Comparison of ENCODE assay signal across 27 cellular contexts in genomic region chr13:32549788-32550187, GRCh38.
"Had no signal": no experiment of that assay in that cellular context is flagged by ENCODE, and none has a peak within 500 bp of the region (broad histone marks: within the 10 kb centered on the region; RNA-seq: fewer than 3 reads in every experiment).

No MANE protein-coding gene starts in this region.

- ATAC-seq: activated T-cell treated with anti-CD3 and anti-CD28 coated beads, Interleukin-2, amount 50 U/mL, for 4 hours; activated T-helper 17 cell treated with anti-CD3 and anti-CD28 coated beads, Interleukin-2, amount 50 U/mL, for 72 hours; esophagus mucosa; heart left ventricle; WTC11 had no signal

- H3K27me3 ChIP-seq: brain microvascular endothelial cell, dorsolateral prefrontal cortex, heart left ventricle had no signal

- H3K36me3 ChIP-seq: brain microvascular endothelial cell, heart left ventricle had no signal

- H3K4me3 ChIP-seq: coronary artery, dorsolateral prefrontal cortex, heart left ventricle had no signal

- H3K27ac ChIP-seq: brain microvascular endothelial cell, coronary artery, dorsolateral prefrontal cortex, VCaP had no signal

- H3K9me3 ChIP-seq: heart left ventricle had no signal

- DNase-seq: activated CD4-positive, alpha-beta memory T cell treated with anti-CD3 and anti-CD28 coated beads, Interleukin-2, amount 10 ng/mL, durations not matched to agents 7 days and 5 days; activated CD4-positive, alpha-beta T cell treated with anti-CD3 and anti-CD28 coated beads for 1 hour; activated CD4-positive, alpha-beta T cell treated with anti-CD3 and anti-CD28 coated beads for 4 hours; activated CD4-positive, alpha-beta T cell treated with anti-CD3 and anti-CD28 coated beads, Interleukin-2, amount 10 ng/mL, durations not matched to agents 7 days and 5 days; activated CD4-positive, alpha-beta T cell treated with anti-CD3 and anti-CD28 coated beads, Interleukin-2, amount 50 U/mL, for 4 hours; activated CD8-positive, alpha-beta memory T cell treated with anti-CD3 and anti-CD28 coated beads, Interleukin-2, amount 50 U/mL, for 48 hours; activated effector memory CD4-positive, alpha-beta T cell treated with Interleukin-2 at 50 U/mL for 16 hours; activated gamma-delta T cell treated with Interleukin-2 at 50 U/mL for 16 hours; activated naive CD4-positive, alpha-beta T cell treated with anti-CD3 and anti-CD28 coated beads, Interleukin-2, amount 50 U/mL, for 16 hours; activated naive CD4-positive, alpha-beta T cell treated with Interleukin-2 at 50 U/mL for 16 hours; activated T-cell treated with anti-CD3 and anti-CD28 coated beads for 4 hours; activated T-cell treated with anti-CD3 and anti-CD28 coated beads, Interleukin-2, amount 50 U/mL, for 4 hours; amniotic stem cell; anterior cingulate cortex; brain microvascular endothelial cell; dorsolateral prefrontal cortex; effector memory CD4-positive, alpha-beta T cell; endodermal cell; foreskin fibroblast; glutamatergic neuron; heart left ventricle; T-helper 2 cell had no signal
